25 cellular contexts compared by ENCODE assay signal in the genomic region with DNA sequence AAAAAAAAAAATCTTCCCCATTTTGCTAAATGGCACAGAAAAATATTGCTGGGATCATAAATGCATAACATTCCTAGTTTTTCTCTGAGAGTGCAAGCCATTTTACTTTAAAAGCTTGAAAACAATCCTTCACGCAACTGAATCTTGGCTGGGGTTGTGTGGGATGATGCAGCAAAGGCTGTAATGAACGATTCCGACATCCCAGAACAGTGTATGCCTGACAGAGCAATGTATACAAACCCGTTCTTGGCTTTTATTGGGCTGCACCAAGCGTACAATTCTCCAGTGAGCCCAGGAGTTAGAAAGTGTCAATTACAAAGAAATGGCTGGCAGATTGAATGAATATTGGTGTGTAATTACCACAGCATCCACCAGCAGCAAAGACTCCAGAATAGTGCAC.
"Had no signal": no experiment of that assay in that cellular context is flagged by ENCODE, and none has a peak within 500 bp of the region (broad histone marks: within the 10 kb centered on the region; RNA-seq: fewer than 3 reads in every experiment).

No MANE protein-coding gene starts in this region.

- H3K9me3 ChIP-seq: adrenal gland, SJSA1 had no signal

- H3K27me3 ChIP-seq: adrenal gland, SJSA1 had no signal

- H3K4me3 ChIP-seq: adrenal gland, SJSA1 had no signal

- ATAC-seq: activated CD4-positive, CD25-positive, alpha-beta regulatory T cell treated with anti-CD3 and anti-CD28 coated beads, Interleukin-2, amount 50 U/mL, for 24 hours; activated CD8-positive, alpha-beta T cell treated with anti-CD3 and anti-CD28 coated beads for 36 hours; activated T-cell treated with anti-CD3 and anti-CD28 coated beads, Interleukin-2, amount 50 U/mL, for 72 hours; SK-N-SH treated with all-trans-retinoic acid at 6 μM for 48 hours had no signal

- H3K4me1 ChIP-seq: adrenal gland, SJSA1 had no signal

- H3K27ac ChIP-seq: adrenal gland, SJSA1 had no signal

- H3K36me3 ChIP-seq: adrenal gland, SJSA1 had no signal

- DNase-seq: activated CD4-positive, alpha-beta T cell treated with anti-CD3 and anti-CD28 coated beads for 4 hours; activated CD8-positive, alpha-beta memory T cell treated with anti-CD3 and anti-CD28 coated beads, Interleukin-2, amount 50 U/mL, for 4 hours; activated CD8-positive, alpha-beta T cell treated with anti-CD3 and anti-CD28 coated beads for 36 hours; activated gamma-delta T cell treated with Interleukin-2 at 50 U/mL for 16 hours; activated naive CD4-positive, alpha-beta T cell treated with anti-CD3 and anti-CD28 coated beads, Interleukin-2, amount 50 U/mL, for 16 hours; activated naive CD8-positive, alpha-beta T cell treated with anti-CD3 and anti-CD28 coated beads, Interleukin-2, amount 10 ng/mL, durations not matched to agents 7 days and 5 days; activated T-cell treated with anti-CD3 and anti-CD28 coated beads, Interleukin-2, amount 50 U/mL, for 72 hours; adrenal gland; anterior cingulate cortex; central memory CD4-positive, alpha-beta T cell; KG1; NCI-H1105; NCI-H1436; NCI-H187; NCI-H2081; NCI-H2227 treated with DMSO at 0.1 percent for 48 hours; NCI-H510A; NCI-H526 treated with DMSO at 0.1 percent for 48 hours; SHP77; SW 1271 had no signal

- FAIRE-seq: bronchial epithelial cell, RCC 7860 had no signal
